In the genomic region with DNA sequence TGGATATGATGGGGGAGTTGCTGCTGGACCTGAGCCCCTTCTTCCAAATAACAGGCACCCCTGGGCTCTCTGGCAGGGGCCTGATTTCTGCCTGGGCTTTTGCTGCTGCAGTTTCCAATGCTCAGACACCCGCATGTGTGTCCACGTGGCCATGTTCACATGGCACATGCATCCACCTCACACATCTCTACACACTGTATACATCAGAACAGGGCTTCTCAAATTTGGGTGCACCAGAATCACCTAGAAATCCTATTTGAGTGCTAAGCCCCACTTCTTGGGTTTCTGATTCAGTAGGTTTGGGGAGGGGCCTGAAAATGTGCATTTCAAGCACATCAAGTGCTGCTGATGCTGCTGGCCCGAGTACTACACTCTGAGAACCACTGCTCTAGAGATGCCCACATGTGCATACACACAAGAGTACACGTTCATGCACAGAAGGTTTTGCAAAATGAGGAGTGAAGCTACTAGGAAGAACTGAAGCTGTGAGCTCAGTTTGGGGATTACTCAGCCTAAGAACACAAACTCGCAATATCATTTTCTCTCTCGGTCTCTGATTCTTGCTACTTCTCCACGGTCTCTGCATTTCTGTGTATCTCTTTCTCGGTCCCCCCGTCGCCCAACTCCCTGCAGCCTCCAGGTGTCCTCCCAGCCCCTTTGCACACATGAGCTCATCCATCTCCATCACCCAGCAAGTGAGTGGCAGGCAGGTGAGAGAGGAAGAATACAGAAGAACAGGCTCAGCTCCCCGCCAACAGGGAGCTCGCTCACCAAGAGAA, we compare ENCODE assay signal across 1 cellular context.
TF ChIP-seq lines count a peak whose summit lies in the region.

No MANE protein-coding gene starts in this region.

TF ChIP-seq in GM23338, 12 proteins besides CTCF, POLR2A, EP300 and RAD21 (continued from another document):
- TF ChIP-seq ZNF462 (CRISPR knock-in tag; IDR thresholded peaks at IDR 0.05), result no peak
- TF ChIP-seq EZH2 (IDR thresholded peaks at IDR 0.05; ENCODE audit: low read depth, unreplicated experiment), result no peak
- no peak for TF ChIP-seq POLR2AphosphoS5 (IDR thresholded peaks at IDR 0.05; ENCODE audit: low read depth)
- no peak for TF ChIP-seq ZNF331 (CRISPR knock-in tag; IDR thresholded peaks at IDR 0.05; ENCODE audit: low read depth)
- no peak for TF ChIP-seq ETS1 (IDR thresholded peaks at IDR 0.05)
TF ChIP-seq in GM23338: peak in this region for 0.
